In the genomic region with DNA sequence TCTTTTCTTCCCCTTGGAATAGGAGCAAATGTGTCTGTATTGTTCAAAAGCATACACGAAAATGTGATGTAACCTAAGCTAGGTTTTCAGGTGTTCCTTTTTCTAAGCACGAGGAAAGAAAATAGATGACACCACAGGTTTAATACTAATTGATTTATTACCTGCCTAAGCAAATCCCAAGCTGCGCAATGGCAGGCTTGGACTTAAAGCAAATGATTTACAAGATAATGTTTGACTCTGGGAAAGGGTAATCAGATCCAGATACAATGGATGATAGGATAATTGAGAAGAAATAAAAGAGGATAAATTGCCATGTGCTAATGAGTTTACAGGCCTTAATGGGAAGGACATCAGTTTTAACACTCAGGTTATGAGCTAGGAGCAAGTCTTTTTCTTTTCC, we compare ENCODE assay signal across 18 cellular contexts.
"Had no signal": no experiment of that assay in that cellular context is flagged by ENCODE, and none has a peak within 500 bp of the region (broad histone marks: within the 10 kb centered on the region; RNA-seq: fewer than 3 reads in every experiment).

No MANE protein-coding gene starts in this region.

- FAIRE-seq: kidney had no signal

- H3K4me1 ChIP-seq: colonic mucosa, left lung had no signal

- H3K9me3 ChIP-seq: body of pancreas, colonic mucosa, left lung, neutrophil had no signal

- H3K27ac ChIP-seq: body of pancreas, colonic mucosa, left lung, neutrophil had no signal

- H3K27me3 ChIP-seq: body of pancreas, colonic mucosa, left lung, neutrophil had no signal

- DNase-seq: activated CD4-positive, alpha-beta T cell treated with anti-CD3 and anti-CD28 coated beads, Interleukin-2, amount 10 ng/mL, durations not matched to agents 7 days and 5 days; activated CD4-positive, CD25-positive, alpha-beta regulatory T cell; activated CD8-positive, alpha-beta memory T cell treated with anti-CD3 and anti-CD28 coated beads, Interleukin-2, amount 50 U/mL, for 48 hours; activated gamma-delta T cell; activated naive CD8-positive, alpha-beta T cell treated with anti-CD3 and anti-CD28 coated beads for 36 hours; activated T-cell treated with anti-CD3 and anti-CD28 coated beads, Interleukin-2, amount 50 U/mL, for 72 hours; amygdala; body of pancreas; caudate nucleus; colonic mucosa; foreskin fibroblast; hippocampal formation; kidney; left lung; naive thymus-derived CD8-positive, alpha-beta T cell; stimulated activated CD4-positive, alpha-beta T cell treated with anti-CD3 and anti-CD28 coated beads, Interleukin-2, amount 100 ng/mL, for 48 hours had no signal

- H3K4me3 ChIP-seq: body of pancreas, colonic mucosa, left lung had no signal

- ATAC-seq: activated T-cell treated with anti-CD3 and anti-CD28 coated beads, Interleukin-2, amount 50 U/mL, for 72 hours; body of pancreas; left lung; naive thymus-derived CD8-positive, alpha-beta T cell; stimulated activated memory B cell treated with anti-CD40 and anti-IgM and Interleukin-4, amounts not matched to agents 10 μg/mL and 1 μg/mL and 100 μg/mL, for 72 hours had no signal

- H3K36me3 ChIP-seq: colonic mucosa, left lung, neutrophil had no signal
